In genomic region chr19:6776045-6776444, GRCh38 we compare ENCODE assay signal across 14 cellular contexts. TPM values are rescaled to one million over a fixed set of nuclear protein-coding genes. Genes with fewer than 3 reads are reported as not detected.
DNase-seq lines count a peak whose midpoint lies in the region; ATAC-seq, FAIRE-seq and TF ChIP-seq lines count a peak whose summit lies in the region.
"Not testable (repeated sequence)": the region's sequence is repeated elsewhere in the genome, so short reads cannot be mapped to it uniquely, and the experiment has no call there.
"Had no signal": no experiment of that assay in that cellular context is flagged by ENCODE, and none has a peak within 500 bp of the region (broad histone marks: within the 10 kb centered on the region; RNA-seq: fewer than 3 reads in every experiment).

No MANE protein-coding gene starts in this region.

- peaks cover 0 to 73% (median 47%) of the 10 kb centered on the region in 4 donors for H3K4me1 Mint-ChIP-seq in CD4-positive, CD25-positive, alpha-beta regulatory T cell
- peaks cover 39% of the 10 kb centered on the region for H3K4me1 Mint-ChIP-seq in T-helper 2 cell treated with Interferon-gamma antibody and Interleukin-4, amounts not matched to agents 5 μg/mL and 100 μg/mL, for 36 hours (ENCODE audit: low read depth)
- peaks cover 58% of the 10 kb centered on the region for H3K4me1 Mint-ChIP-seq in activated CD8-positive, alpha-beta memory T cell treated with anti-CD3 and anti-CD28 coated beads, Interleukin-2, amount 10 ng/mL, durations not matched to agents 7 days and 5 days
- peaks cover 51% of the 10 kb centered on the region for H3K4me1 Mint-ChIP-seq in activated naive CD8-positive, alpha-beta T cell (ENCODE audit: low read depth)
- not testable (repeated sequence) for H3K4me1 Mint-ChIP-seq in endothelial cell (ENCODE audit: unreplicated experiment)
- H3K4me1 Mint-ChIP-seq in natural killer cell = peaks cover 53 to 74% of the 10 kb centered on the region in 2 donors
- peaks cover 64% of the 10 kb centered on the region for H3K4me1 Mint-ChIP-seq in stimulated activated naive CD8-positive, alpha-beta T cell treated with anti-CD3 and anti-CD28 coated beads, Interleukin-15, Interleukin-2, amounts not matched to agents 100 ng/mL and 50 ng/mL, for 24 hours (ENCODE audit: low read depth)

- not testable (repeated sequence) for H3K4me3 ChIP-seq in CD4-positive, CD25-positive, alpha-beta regulatory T cell (ENCODE audit: low read depth, low read length)

- not testable (repeated sequence) for H3K27ac ChIP-seq in CD4-positive, CD25-positive, alpha-beta regulatory T cell (ENCODE audit: insufficient read depth, low read length, poor library complexity, severe bottlenecking)

- H3K4me3 Mint-ChIP-seq in CD4-positive, CD25-positive, alpha-beta regulatory T cell = peak overlapping the region; percentile 27 to 94 (median 88)
- H3K4me3 Mint-ChIP-seq in T-helper 2 cell treated with Interferon-gamma antibody and Interleukin-4, amounts not matched to agents 5 μg/mL and 100 μg/mL, for 36 hours = peak overlapping the region; percentile 10
- peak overlapping the region; percentile 20 for H3K4me3 Mint-ChIP-seq in activated CD8-positive, alpha-beta memory T cell treated with anti-CD3 and anti-CD28 coated beads, Interleukin-2, amount 10 ng/mL, durations not matched to agents 7 days and 5 days
- peak overlapping the region; percentile 59 for H3K4me3 Mint-ChIP-seq in activated naive CD8-positive, alpha-beta T cell
- peak overlapping the region; percentile 19 for H3K4me3 Mint-ChIP-seq in endothelial cell (ENCODE audit: unreplicated experiment)
- peak overlapping the region; percentile 32 for H3K4me3 Mint-ChIP-seq in natural killer cell
- H3K4me3 Mint-ChIP-seq in stimulated activated naive CD8-positive, alpha-beta T cell treated with anti-CD3 and anti-CD28 coated beads, Interleukin-15, Interleukin-2, amounts not matched to agents 100 ng/mL and 50 ng/mL, for 24 hours = not testable (repeated sequence)

- peaks cover 27% of the 10 kb centered on the region for H3K36me3 Mint-ChIP-seq in CD4-positive, CD25-positive, alpha-beta regulatory T cell
- peaks cover 45% of the 10 kb centered on the region for H3K36me3 Mint-ChIP-seq in T-helper 2 cell treated with Interferon-gamma antibody and Interleukin-4, amounts not matched to agents 5 μg/mL and 100 μg/mL, for 36 hours (ENCODE audit: low read depth)
- peaks cover 41% of the 10 kb centered on the region for H3K36me3 Mint-ChIP-seq in activated CD8-positive, alpha-beta memory T cell treated with anti-CD3 and anti-CD28 coated beads, Interleukin-2, amount 10 ng/mL, durations not matched to agents 7 days and 5 days
- peaks cover 19% of the 10 kb centered on the region for H3K36me3 Mint-ChIP-seq in activated naive CD8-positive, alpha-beta T cell
- peaks cover 20% of the 10 kb centered on the region for H3K36me3 Mint-ChIP-seq in endothelial cell (ENCODE audit: low read depth, unreplicated experiment)
- H3K36me3 Mint-ChIP-seq in natural killer cell = not testable (repeated sequence)
- peaks cover 36% of the 10 kb centered on the region for H3K36me3 Mint-ChIP-seq in stimulated activated naive CD8-positive, alpha-beta T cell treated with anti-CD3 and anti-CD28 coated beads, Interleukin-15, Interleukin-2, amounts not matched to agents 100 ng/mL and 50 ng/mL, for 24 hours (ENCODE audit: low read depth)

- intact Hi-C loops in natural killer cell (cut with micrococcal nuclease) = not testable (repeated sequence)

- not testable (repeated sequence) for TF ChIP-seq CTCF in endothelial cell (IDR thresholded peaks at IDR 0.05; ENCODE audit: unreplicated experiment); natural killer cell (IDR thresholded peaks at IDR 0.05)

- CTCF ChIA-PET in activated CD8-positive, alpha-beta memory T cell treated with anti-CD3 and anti-CD28 coated beads, Interleukin-2, amount 10 ng/mL, durations not matched to agents 7 days and 5 days (lab: Charles Lee) = interaction anchor here (4.8 kb wide), 1 partner anchor 38 kb away, joined by 21 read pairs; the partner anchor contains the start of gene GPR108

- FAIRE-seq in HTR-8/SVneo (lab: Jason Lieb, UNC) = peak; percentile 16

- peaks cover 46% of the 10 kb centered on the region for H3K4me1 ChIP-seq in CD4-positive, CD25-positive, alpha-beta regulatory T cell (ENCODE audit: control insufficient read depth, insufficient read depth, low read length, poor library complexity, severe bottlenecking)

- ATAC-seq in CD4-positive, CD25-positive, alpha-beta regulatory T cell (ENCODE audit: low read depth in 2 of 2); activated CD8-positive, alpha-beta memory T cell treated with anti-CD3 and anti-CD28 coated beads, Interleukin-2, amount 10 ng/mL, durations not matched to agents 7 days and 5 days; natural killer cell: not testable (repeated sequence)

- H3K27ac Mint-ChIP-seq in CD4-positive, CD25-positive, alpha-beta regulatory T cell = peak overlapping the region in 2 of 3 donors; percentile 17 to 78
- H3K27ac Mint-ChIP-seq in T-helper 2 cell treated with Interferon-gamma antibody and Interleukin-4, amounts not matched to agents 5 μg/mL and 100 μg/mL, for 36 hours = peak overlapping the region; percentile 50
- peak overlapping the region; percentile 4 for H3K27ac Mint-ChIP-seq in activated CD8-positive, alpha-beta memory T cell treated with anti-CD3 and anti-CD28 coated beads, Interleukin-2, amount 10 ng/mL, durations not matched to agents 7 days and 5 days
- H3K27ac Mint-ChIP-seq in activated naive CD8-positive, alpha-beta T cell = peak overlapping the region; percentile 37
- H3K27ac Mint-ChIP-seq in endothelial cell (ENCODE audit: unreplicated experiment) = not testable (repeated sequence)
- H3K27ac Mint-ChIP-seq in natural killer cell = peak overlapping the region; percentile 85 to 97
- peak overlapping the region; percentile 52 for H3K27ac Mint-ChIP-seq in stimulated activated naive CD8-positive, alpha-beta T cell treated with anti-CD3 and anti-CD28 coated beads, Interleukin-15, Interleukin-2, amounts not matched to agents 100 ng/mL and 50 ng/mL, for 24 hours

- DNase-seq in CD4-positive, CD25-positive, alpha-beta regulatory T cell; HTR-8/SVneo (ENCODE audit: insufficient read length, low spot score); T-helper 2 cell treated with Interferon-gamma antibody and Interleukin-4, amounts not matched to agents 5 μg/mL and 100 μg/mL, for 36 hours (ENCODE audit: low spot score); activated CD8-positive, alpha-beta memory T cell treated with anti-CD3 and anti-CD28 coated beads, Interleukin-2, amount 10 ng/mL, durations not matched to agents 7 days and 5 days; endothelial cell (ENCODE audit: low spot score); natural killer cell: not testable (repeated sequence)

- H3K9me3 Mint-ChIP-seq in CD4-positive, CD25-positive, alpha-beta regulatory T cell; activated CD8-positive, alpha-beta memory T cell treated with anti-CD3 and anti-CD28 coated beads, Interleukin-2, amount 10 ng/mL, durations not matched to agents 7 days and 5 days (ENCODE audit: low read depth); activated naive CD8-positive, alpha-beta T cell (ENCODE audit: low read depth); stimulated activated naive CD8-positive, alpha-beta T cell treated with anti-CD3 and anti-CD28 coated beads, Interleukin-15, Interleukin-2, amounts not matched to agents 100 ng/mL and 50 ng/mL, for 24 hours: not testable (repeated sequence)
- H3K9me3 Mint-ChIP-seq in T-helper 2 cell treated with Interferon-gamma antibody and Interleukin-4, amounts not matched to agents 5 μg/mL and 100 μg/mL, for 36 hours = peaks cover 12% of the 10 kb centered on the region
- peaks cover 31% of the 10 kb centered on the region for H3K9me3 Mint-ChIP-seq in endothelial cell (ENCODE audit: unreplicated experiment)
- H3K9me3 Mint-ChIP-seq in natural killer cell = peaks cover 3 to 11% of the 10 kb centered on the region in 2 donors

- peaks cover 16% of the 10 kb centered on the region for H3K36me3 ChIP-seq in CD4-positive, CD25-positive, alpha-beta regulatory T cell (ENCODE audit: control insufficient read depth, insufficient read depth, low read length)

- H3K27me3 ChIP-seq in CD4-positive, CD25-positive, alpha-beta regulatory T cell (ENCODE audit: control insufficient read depth, insufficient read depth, low read length) = not testable (repeated sequence)

- H3K9me3 ChIP-seq in CD4-positive, CD25-positive, alpha-beta regulatory T cell (ENCODE audit: control insufficient read depth in 2 of 2, low read length in 2 of 2) = not testable (repeated sequence)

- not testable (repeated sequence) for H3K27me3 Mint-ChIP-seq in CD4-positive, CD25-positive, alpha-beta regulatory T cell; T-helper 2 cell treated with Interferon-gamma antibody and Interleukin-4, amounts not matched to agents 5 μg/mL and 100 μg/mL, for 36 hours (ENCODE audit: low read depth); activated CD8-positive, alpha-beta memory T cell treated with anti-CD3 and anti-CD28 coated beads, Interleukin-2, amount 10 ng/mL, durations not matched to agents 7 days and 5 days; activated naive CD8-positive, alpha-beta T cell; natural killer cell (ENCODE audit: low read depth in 2 of 2); stimulated activated naive CD8-positive, alpha-beta T cell treated with anti-CD3 and anti-CD28 coated beads, Interleukin-15, Interleukin-2, amounts not matched to agents 100 ng/mL and 50 ng/mL, for 24 hours
- H3K27me3 Mint-ChIP-seq in endothelial cell (ENCODE audit: unreplicated experiment) = peaks cover 11% of the 10 kb centered on the region

RNA-seq across cellular contexts. Expression of gene VAV1, which starts 3.5 kb away (rescaled TPM):
- 117 TPM for total RNA-seq in CD4-positive, CD25-positive, alpha-beta regulatory T cell
- polyA plus RNA-seq in CD4-positive, CD25-positive, alpha-beta regulatory T cell = 10 to 100 TPM; 14.8 to 24.2 (median 21.8) TPM
- total RNA-seq in activated CD8-positive, alpha-beta memory T cell treated with anti-CD3 and anti-CD28 coated beads, Interleukin-2, amount 10 ng/mL, durations not matched to agents 7 days and 5 days = 100 to 1,000 TPM in 1 of 2 experiments, 10 to 100 TPM in 1; 98.5 to 114 TPM
- total RNA-seq in endothelial cell (ENCODE audit: unreplicated experiment) (not detected), natural killer cell (100 to 1,000 TPM; 141 to 167 (median 164) TPM)
- total RNA-seq: G401, SJCRH30 had no signal
- polyA plus RNA-seq: AG04450 had no signal

RNA-seq across cellular contexts. Expression of gene SH2D3A, which starts 8.8 kb away (rescaled TPM):
- 46.2 TPM for total RNA-seq in CD4-positive, CD25-positive, alpha-beta regulatory T cell
- polyA plus RNA-seq in CD4-positive, CD25-positive, alpha-beta regulatory T cell = 10 to 100 TPM; 19.5 to 26.5 (median 22.1) TPM
- total RNA-seq in activated CD8-positive, alpha-beta memory T cell treated with anti-CD3 and anti-CD28 coated beads, Interleukin-2, amount 10 ng/mL, durations not matched to agents 7 days and 5 days = 10 to 100 TPM; 13.8 to 22.3 TPM
- total RNA-seq in endothelial cell (ENCODE audit: unreplicated experiment) (1.5 TPM), natural killer cell (10 to 100 TPM; 14.6 to 20.1 (median 15.3) TPM)
- total RNA-seq: H4, Right ventricle myocardium inferior, RPMI7951, SJCRH30 had no signal
- polyA plus RNA-seq: AG04450 had no signal

RNA-seq across cellular contexts. Expression of gene TRIP10, which starts 36.6 kb away (rescaled TPM):
- total RNA-seq in CD4-positive, CD25-positive, alpha-beta regulatory T cell = 2.6 TPM
- under 1 TPM in 3 of 4 donors, not detected in 1; 0.37 to 0.51 (median 0.38) TPM for polyA plus RNA-seq in CD4-positive, CD25-positive, alpha-beta regulatory T cell
- 10 to 100 TPM; 13.7 to 22.2 TPM for total RNA-seq in activated CD8-positive, alpha-beta memory T cell treated with anti-CD3 and anti-CD28 coated beads, Interleukin-2, amount 10 ng/mL, durations not matched to agents 7 days and 5 days
- total RNA-seq in endothelial cell (ENCODE audit: unreplicated experiment) (42.8 TPM), natural killer cell (1 to 10 TPM; 1.0 to 5.2 (median 3.3) TPM)

RNA-seq across cellular contexts. Expression of gene GPR108, which starts 38.7 kb away (rescaled TPM):
- 60.7 TPM for total RNA-seq in CD4-positive, CD25-positive, alpha-beta regulatory T cell
- 10 to 100 TPM; 82.9 to 98.8 (median 87.4) TPM for polyA plus RNA-seq in CD4-positive, CD25-positive, alpha-beta regulatory T cell
- 100 to 1,000 TPM in 1 of 2 experiments, 10 to 100 TPM in 1; 77.2 to 100 TPM for total RNA-seq in activated CD8-positive, alpha-beta memory T cell treated with anti-CD3 and anti-CD28 coated beads, Interleukin-2, amount 10 ng/mL, durations not matched to agents 7 days and 5 days
- total RNA-seq in endothelial cell (ENCODE audit: unreplicated experiment) (69.1 TPM), natural killer cell (10 to 100 TPM; 66.1 to 78.0 (median 76.9) TPM)

RNA-seq across cellular contexts. Expression of gene C3, which starts 55.6 kb away (rescaled TPM):
- not detected for total RNA-seq in CD4-positive, CD25-positive, alpha-beta regulatory T cell
- polyA plus RNA-seq in CD4-positive, CD25-positive, alpha-beta regulatory T cell = not detected
- total RNA-seq in activated CD8-positive, alpha-beta memory T cell treated with anti-CD3 and anti-CD28 coated beads, Interleukin-2, amount 10 ng/mL, durations not matched to agents 7 days and 5 days = 1 to 10 TPM in 1 of 2 experiments, under 1 TPM in 1; 0.67 to 1.0 TPM
- total RNA-seq in endothelial cell (ENCODE audit: unreplicated experiment) = not detected
- 1 to 10 TPM in 1 of 3 donors, under 1 TPM in 1, not detected in 1; 0.38 to 5.5 TPM for total RNA-seq in natural killer cell
- total RNA-seq: SJCRH30 had no signal

Comparison
In these comparisons a context has a peak if more than half of its experiments do, and no peak if none do; other contexts are left out.
1. RNA of gene VAV1, which starts 3.5 kb away (total RNA-seq): 141 to 167 TPM in natural killer cell, 117 TPM in CD4-positive, CD25-positive, alpha-beta regulatory T cell (single experiment) and 98.5 to 114 TPM in activated CD8-positive, alpha-beta memory T cell treated with anti-CD3 and anti-CD28 coated beads, Interleukin-2, amount 10 ng/mL, durations not matched to agents 7 days and 5 days; not detected in endothelial cell (single experiment); every median in the first group is over 10 times any median in the second.